Comparison of ENCODE assay signal across 19 cellular contexts in the genomic region with DNA sequence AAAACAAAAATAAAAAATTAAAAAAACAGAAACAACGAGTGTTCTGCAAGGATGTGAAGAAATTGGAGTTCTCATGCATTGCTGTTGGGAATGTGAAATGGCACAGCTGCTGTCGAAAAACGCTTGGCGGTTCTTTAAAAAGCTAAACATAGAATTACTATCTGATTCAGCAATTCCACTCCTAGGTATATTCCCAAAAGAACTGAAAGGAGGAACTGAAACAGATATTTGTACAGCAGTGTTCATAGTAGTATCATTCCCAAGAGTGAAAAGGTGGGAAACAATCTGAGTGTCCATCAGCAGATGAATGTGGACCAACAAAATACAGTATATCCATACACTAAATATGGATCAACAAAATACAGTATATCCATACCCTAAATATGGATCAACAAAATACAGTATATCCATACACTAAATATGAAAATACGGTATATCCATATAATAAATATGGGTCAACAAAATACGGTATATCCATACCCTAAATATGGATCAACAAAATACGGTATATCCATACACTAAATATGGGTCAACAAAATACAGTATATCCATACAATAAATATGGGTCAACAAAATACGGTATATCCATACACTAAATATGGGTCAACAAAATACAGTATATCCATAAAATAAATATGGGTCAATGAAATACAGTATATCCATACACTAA.
"Had no signal": no experiment of that assay in that cellular context is flagged by ENCODE, and none has a peak within 500 bp of the region (broad histone marks: within the 10 kb centered on the region; RNA-seq: fewer than 3 reads in every experiment).

No MANE protein-coding gene starts in this region.

- H3K36me3 ChIP-seq: neural progenitor cell, ovary, uterus had no signal

- H3K9me3 ChIP-seq: ovary, right atrium auricular region, uterus had no signal

- H2AFZ ChIP-seq: hepatocyte, neural progenitor cell had no signal

- H3K27ac ChIP-seq: hepatocyte, neural progenitor cell, ovary, right atrium auricular region, uterus had no signal

- H3K4me1 ChIP-seq: neural progenitor cell, right atrium auricular region, uterus had no signal

- H3K4me3 ChIP-seq: dorsolateral prefrontal cortex, hepatocyte, lung, neural progenitor cell, ovary, right atrium auricular region, uterus had no signal

- H3K4me2 ChIP-seq: hepatocyte, neural progenitor cell had no signal

- FAIRE-seq: small intestine had no signal

- ATAC-seq: esophagus mucosa; left colon; left ventricle myocardium superior; natural killer cell treated with Interleukin-12 subunit alpha and Interleukin-12 subunit beta and Interleukin-15 and Interleukin-18, amount 100 ng/mL, for 72 hours had no signal

- H3K27me3 ChIP-seq: dorsolateral prefrontal cortex, hepatocyte, neural progenitor cell, ovary, right atrium auricular region, uterus had no signal

- DNase-seq: cortex of kidney; dorsolateral prefrontal cortex; effector CD8-positive, alpha-beta T cell; left colon; left ventricle myocardium superior; mesenchymal stem cell; midbrain; nucleus accumbens; ovary; small intestine; stimulated activated CD4-positive, alpha-beta T cell treated with anti-CD3 and anti-CD28 coated beads, Interleukin-12 subunit alpha, Interleukin-12 subunit beta, amount 100 ng/mL, for 4 hours; stimulated activated naive CD4-positive, alpha-beta T cell treated with Interleukin-2 at 50 U/mL for 16 hours; uterus had no signal

- H3K9ac ChIP-seq: neural progenitor cell had no signal
